Comparison of ENCODE assay signal across 1 cellular context in genomic region chr12:49518914-49519573, GRCh38.
A peak's percentile ranks its signal among the peaks of the same experiment; 100 is the strongest.
TF ChIP-seq lines count a peak whose summit lies in the region.

No MANE protein-coding gene starts in this region.

TF ChIP-seq in K562, 482 proteins besides CTCF, POLR2A, EP300 and RAD21 (continued from another document):
- peak; percentile 48; the same call in 1 of the 2 replicates for TF ChIP-seq JUND (IDR thresholded peaks at IDR 0.05; ENCODE audit: borderline replicate concordance, low read depth, low read length)
- TF ChIP-seq JUND (tag; IDR thresholded peaks at IDR 0.05; ENCODE audit: borderline replicate concordance, low read depth, low read length), result no peak
- TF ChIP-seq BCOR (IDR thresholded peaks at IDR 0.05), result no peak
